Comparison of ENCODE assay signal across 23 cellular contexts in genomic region chr10:121687094-121687850, GRCh38.
"Had no signal": no experiment of that assay in that cellular context is flagged by ENCODE, and none has a peak within 500 bp of the region (broad histone marks: within the 10 kb centered on the region; RNA-seq: fewer than 3 reads in every experiment).

No MANE protein-coding gene starts in this region.

- H3K27ac Mint-ChIP-seq: activated CD4-positive, alpha-beta memory T cell treated with anti-CD3 and anti-CD28 coated beads for 36 hours; activated naive CD8-positive, alpha-beta T cell treated with anti-CD3 and anti-CD28 coated beads for 36 hours; activated T-helper 17 cell treated with anti-CD3 and anti-CD28 coated beads, Interleukin-2, amount 50 U/mL, for 72 hours; naive B cell; stimulated activated naive B cell treated with anti-CD40 and anti-IgM and Interleukin-4, amounts not matched to agents 10 μg/mL and 1 μg/mL and 100 μg/mL, for 72 hours had no signal

- ATAC-seq: activated T-helper 17 cell treated with anti-CD3 and anti-CD28 coated beads, Interleukin-2, amount 50 U/mL, for 72 hours; body of pancreas; mucosa of descending colon; stimulated activated naive B cell treated with anti-CD40 and anti-IgM and Interleukin-4, amounts not matched to agents 10 μg/mL and 1 μg/mL and 100 μg/mL, for 72 hours had no signal

- H3K36me3 Mint-ChIP-seq: activated CD4-positive, alpha-beta memory T cell treated with anti-CD3 and anti-CD28 coated beads for 36 hours; activated naive CD8-positive, alpha-beta T cell treated with anti-CD3 and anti-CD28 coated beads for 36 hours; naive B cell; stimulated activated naive B cell treated with anti-CD40 and anti-IgM and Interleukin-4, amounts not matched to agents 10 μg/mL and 1 μg/mL and 100 μg/mL, for 72 hours had no signal

- H3K36me3 ChIP-seq: ovary, tibial nerve, uterus, WERI-Rb-1 had no signal

- H3K9me3 ChIP-seq: body of pancreas, mucosa of descending colon, ovary, tibial nerve, uterus had no signal

- H3K9me3 Mint-ChIP-seq: activated CD4-positive, alpha-beta memory T cell treated with anti-CD3 and anti-CD28 coated beads for 36 hours; activated naive CD8-positive, alpha-beta T cell treated with anti-CD3 and anti-CD28 coated beads for 36 hours; activated T-helper 17 cell treated with anti-CD3 and anti-CD28 coated beads, Interleukin-2, amount 50 U/mL, for 72 hours; naive B cell; stimulated activated naive B cell treated with anti-CD40 and anti-IgM and Interleukin-4, amounts not matched to agents 10 μg/mL and 1 μg/mL and 100 μg/mL, for 72 hours had no signal

- H3K4me3 ChIP-seq: body of pancreas, mucosa of descending colon, ovary, tibial nerve, uterus had no signal

- DNase-seq: activated CD4-positive, alpha-beta memory T cell treated with anti-CD3 and anti-CD28 coated beads for 36 hours; activated CD4-positive, alpha-beta T cell treated with anti-CD3 and anti-CD28 coated beads for 1 hour; activated naive CD4-positive, alpha-beta T cell; activated naive CD8-positive, alpha-beta T cell treated with anti-CD3 and anti-CD28 coated beads for 36 hours; amniotic stem cell; body of pancreas; caudate nucleus; dorsolateral prefrontal cortex; foreskin melanocyte; glutamatergic neuron; mesenchymal stem cell; mucosa of descending colon; naive B cell; ovary; stimulated activated naive B cell treated with anti-CD40 and anti-IgM and Interleukin-4, amounts not matched to agents 10 μg/mL and 1 μg/mL and 100 μg/mL, for 72 hours; SW 1271; T-helper 2 cell; uterus; WERI-Rb-1 had no signal

- H3K27me3 ChIP-seq: body of pancreas, dorsolateral prefrontal cortex, ovary, uterus had no signal

- H3K27ac ChIP-seq: body of pancreas, ovary, tibial nerve, uterus, WERI-Rb-1 had no signal

- FAIRE-seq: colon, keratinocyte had no signal

- H3K4me1 Mint-ChIP-seq: activated naive CD8-positive, alpha-beta T cell treated with anti-CD3 and anti-CD28 coated beads for 36 hours; activated T-helper 17 cell treated with anti-CD3 and anti-CD28 coated beads, Interleukin-2, amount 50 U/mL, for 72 hours; naive B cell; stimulated activated naive B cell treated with anti-CD40 and anti-IgM and Interleukin-4, amounts not matched to agents 10 μg/mL and 1 μg/mL and 100 μg/mL, for 72 hours had no signal

- H3K4me3 Mint-ChIP-seq: activated CD4-positive, alpha-beta memory T cell treated with anti-CD3 and anti-CD28 coated beads for 36 hours; activated naive CD8-positive, alpha-beta T cell treated with anti-CD3 and anti-CD28 coated beads for 36 hours; activated T-helper 17 cell treated with anti-CD3 and anti-CD28 coated beads, Interleukin-2, amount 50 U/mL, for 72 hours; naive B cell; stimulated activated naive B cell treated with anti-CD40 and anti-IgM and Interleukin-4, amounts not matched to agents 10 μg/mL and 1 μg/mL and 100 μg/mL, for 72 hours had no signal

- H3K4me1 ChIP-seq: body of pancreas, tibial nerve, uterus had no signal
